In genomic region chr4:185265942-185266341, GRCh38 we compare ENCODE assay signal across 7 cellular contexts. TPM values are rescaled to one million over a fixed set of nuclear protein-coding genes. Genes with fewer than 3 reads are reported as not detected.
DNase-seq lines count a peak whose midpoint lies in the region; ATAC-seq and TF ChIP-seq lines count a peak whose summit lies in the region.

No MANE protein-coding gene starts in this region.

- peak in 1 of 2 donors; percentile 7 for DNase-seq in memory B cell (ENCODE audit: low spot score in 2 of 2)
- DNase-seq in DMS114 treated with DMSO at 0.1 percent for 48 hours (lab: John Stamatoyannopoulos, UW; ENCODE audit: unreplicated experiment), result no peak
- DNase-seq in HuH-7 (ENCODE audit: low spot score), result no peak
- DNase-seq in mesenteric fat pad (ENCODE audit: low spot score), result no peak

- no peaks in the 10 kb centered on the region for H3K9me3 ChIP-seq in OCI-LY1 (ENCODE audit: low read length)

- no peak overlapping the region for H3K4me2 ChIP-seq in OCI-LY1 (ENCODE audit: low read length)

- TF ChIP-seq CTCF in OCI-LY1 (IDR thresholded peaks at IDR 0.05; ENCODE audit: low read length), result no peak

- H3K4me1 ChIP-seq in OCI-LY1 (ENCODE audit: insufficient read depth, low read length, severe bottlenecking), result peaks cover 55% of the 10 kb centered on the region

- H3K27ac ChIP-seq in OCI-LY1 (ENCODE audit: low read depth, low read length, poor library complexity, severe bottlenecking), result peak overlapping the region; percentile 63

- no peak overlapping the region for H3K4me3 ChIP-seq in OCI-LY1 (ENCODE audit: low read depth, low read length, poor library complexity, severe bottlenecking)

- ATAC-seq in GM18870 (IDR thresholded peaks at IDR 0.05; ENCODE audit: unreplicated experiment) (peak; percentile 88), HG02852 (IDR thresholded peaks at IDR 0.05; ENCODE audit: unreplicated experiment) (peak; percentile 64), memory B cell (ENCODE audit: low read depth) (peak; percentile 98)

- H4K20me1 ChIP-seq in OCI-LY1 (ENCODE audit: insufficient read depth, low read length), result no peaks in the 10 kb centered on the region

- H2AFZ ChIP-seq in OCI-LY1 (ENCODE audit: low read length), result no peak overlapping the region

- no peak overlapping the region for H3K4me3 Mint-ChIP-seq in memory B cell

- no peak overlapping the region for H3K27ac Mint-ChIP-seq in memory B cell

- H3K36me3 Mint-ChIP-seq in memory B cell, result peaks cover 19% of the 10 kb centered on the region

- H3K9ac ChIP-seq in OCI-LY1 (ENCODE audit: low read length), result no peak overlapping the region

- H3K27me3 Mint-ChIP-seq in memory B cell, result no peaks in the 10 kb centered on the region

- H3K4me1 Mint-ChIP-seq in memory B cell, result peaks cover 12% of the 10 kb centered on the region

- H3K27me3 ChIP-seq in OCI-LY1 (ENCODE audit: insufficient read depth, low read length), result no peaks in the 10 kb centered on the region

- H3F3A ChIP-seq in OCI-LY1 (ENCODE audit: insufficient read depth, low read length), result no peaks in the 10 kb centered on the region

- no peaks in the 10 kb centered on the region for H3K9me3 Mint-ChIP-seq in memory B cell

- H3K9me2 ChIP-seq in OCI-LY1 (ENCODE audit: low read depth, low read length), result no peaks in the 10 kb centered on the region

- peaks cover 62% of the 10 kb centered on the region; the same call in 1 of the 2 replicates for H3K36me3 ChIP-seq in OCI-LY1 (ENCODE audit: insufficient read depth, low read length)

- no peaks in the 10 kb centered on the region for H3K79me2 ChIP-seq in OCI-LY1 (ENCODE audit: insufficient read depth, low read length)

RNA-seq across cellular contexts. Expression of gene SNX25, which starts 56.5 kb away (rescaled TPM):
- total RNA-seq in mesenteric fat pad, result 15.5 TPM
